In the genomic region with DNA sequence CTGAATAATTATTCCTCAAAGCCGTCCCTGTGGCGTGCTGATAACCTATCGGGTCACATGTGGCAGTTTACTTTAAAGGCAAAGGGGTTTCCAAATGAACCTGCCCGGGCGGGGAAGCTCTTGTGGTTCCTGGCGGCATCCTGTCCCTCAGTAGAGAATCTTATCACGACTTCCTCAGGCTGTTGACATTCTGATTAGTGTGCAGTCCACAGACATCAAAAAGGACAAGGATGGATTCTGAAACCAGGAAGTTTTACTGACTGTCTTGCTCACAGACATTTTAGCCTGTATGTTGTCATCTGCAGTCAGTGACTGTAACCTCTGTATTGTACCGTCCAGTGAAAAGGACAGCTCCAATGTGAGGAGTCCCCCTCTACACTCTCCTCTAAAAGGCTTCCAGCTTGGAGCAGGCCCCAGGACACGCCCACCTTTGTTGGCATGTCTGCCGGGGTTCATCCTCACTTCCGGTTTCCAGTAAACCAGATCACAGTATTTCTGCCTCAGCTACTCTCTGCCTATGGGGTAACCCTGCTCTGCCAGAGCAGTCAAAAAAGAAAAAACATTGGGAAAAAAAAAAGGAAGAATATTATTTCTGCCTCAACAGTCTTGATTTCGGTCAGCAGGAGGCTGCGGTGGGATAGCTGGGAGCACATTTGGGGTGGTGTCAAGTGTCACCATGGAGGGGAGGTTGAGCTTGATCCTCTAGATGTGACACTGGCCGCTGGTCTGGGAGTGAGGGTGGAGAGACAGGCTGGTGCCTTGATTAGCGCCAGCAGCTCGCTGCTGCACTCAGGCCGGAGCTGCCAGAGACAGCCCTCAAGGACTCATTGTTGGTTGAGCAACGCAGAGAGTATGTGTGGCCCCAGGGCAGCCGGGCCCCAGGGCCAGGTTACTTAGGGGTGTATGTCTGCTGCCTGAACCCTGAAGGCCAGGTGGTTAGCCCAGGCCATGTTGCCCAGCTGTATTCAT, we compare ENCODE assay signal across 3 cellular contexts.
TF ChIP-seq lines count a peak whose summit lies in the region.

No MANE protein-coding gene starts in this region.

TF ChIP-seq in A549, 52 proteins besides CTCF, POLR2A, EP300 and RAD21:
- no peak for TF ChIP-seq PHF8 (IDR thresholded peaks at IDR 0.05; ENCODE audit: borderline replicate concordance, low read depth)
- TF ChIP-seq FOSL2 (IDR thresholded peaks at IDR 0.05) = no peak
- TF ChIP-seq FOSL2 (CRISPR knock-in tag; IDR thresholded peaks at IDR 0.05) = no peak
- no peak for TF ChIP-seq KDM1A (IDR thresholded peaks at IDR 0.05; ENCODE audit: low read depth)
TF ChIP-seq in A549: peak in this region for 0.

TF ChIP-seq in HepG2, 621 proteins besides CTCF, POLR2A, EP300 and RAD21 (continues in another document):
- TF ChIP-seq MEF2D (CRISPR knock-in tag; IDR thresholded peaks at IDR 0.05) (0 out of 2 replicates have a peak, but pooled peaks have one; percentile 29), ZNF253 (CRISPR knock-in tag; IDR thresholded peaks at IDR 0.05; ENCODE audit: borderline replicate concordance) (no peak), SAP130 (CRISPR knock-in tag; IDR thresholded peaks at IDR 0.05; ENCODE audit: low read depth) (peak; percentile 71), GATAD2A (CRISPR knock-in tag; IDR thresholded peaks at IDR 0.05) (peak; percentile 50), ZNF790 (CRISPR knock-in tag; IDR thresholded peaks at IDR 0.05; ENCODE audit: borderline replicate concordance) (no peak), ZNF552 (CRISPR knock-in tag; IDR thresholded peaks at IDR 0.05; ENCODE audit: borderline replicate concordance) (peak; percentile 51; the same call in 1 of the 2 replicates), PITX1 (CRISPR knock-in tag; IDR thresholded peaks at IDR 0.05) (peak; percentile 51), EEA1 (CRISPR knock-in tag; IDR thresholded peaks at IDR 0.05; ENCODE audit: borderline replicate concordance) (no peak), ZIK1 (CRISPR knock-in tag; IDR thresholded peaks at IDR 0.05; ENCODE audit: borderline replicate concordance, low read depth) (no peak; the same call in 1 of the 2 replicates), ZFP62 (CRISPR knock-in tag; IDR thresholded peaks at IDR 0.05) (no peak), MYC (CRISPR knock-in tag; IDR thresholded peaks at IDR 0.05; ENCODE audit: borderline replicate concordance) (peak; percentile 33), ZNF644 (CRISPR knock-in tag; IDR thresholded peaks at IDR 0.05; ENCODE audit: low read depth) (no peak; the same call in 1 of the 2 replicates), ZNF501 (CRISPR knock-in tag; IDR thresholded peaks at IDR 0.05) (0 out of 2 replicates have a peak, but pooled peaks have one; percentile 14)
- TF ChIP-seq, protein P1, sequence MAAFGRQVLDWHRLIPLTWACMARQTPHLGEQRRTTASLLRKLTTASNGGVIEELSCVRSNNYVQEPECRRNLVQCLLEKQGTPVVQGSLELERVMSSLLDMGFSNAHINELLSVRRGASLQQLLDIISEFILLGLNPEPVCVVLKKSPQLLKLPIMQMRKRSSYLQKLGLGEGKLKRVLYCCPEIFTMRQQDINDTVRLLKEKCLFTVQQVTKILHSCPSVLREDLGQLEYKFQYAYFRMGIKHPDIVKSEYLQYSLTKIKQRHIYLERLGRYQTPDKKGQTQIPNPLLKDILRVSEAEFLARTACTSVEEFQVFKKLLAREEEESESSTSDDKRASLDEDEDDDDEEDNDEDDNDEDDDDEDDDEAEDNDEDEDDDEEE (CRISPR knock-in tag; IDR thresholded peaks at IDR 0.05) = no peak
- TF ChIP-seq, protein P2, sequence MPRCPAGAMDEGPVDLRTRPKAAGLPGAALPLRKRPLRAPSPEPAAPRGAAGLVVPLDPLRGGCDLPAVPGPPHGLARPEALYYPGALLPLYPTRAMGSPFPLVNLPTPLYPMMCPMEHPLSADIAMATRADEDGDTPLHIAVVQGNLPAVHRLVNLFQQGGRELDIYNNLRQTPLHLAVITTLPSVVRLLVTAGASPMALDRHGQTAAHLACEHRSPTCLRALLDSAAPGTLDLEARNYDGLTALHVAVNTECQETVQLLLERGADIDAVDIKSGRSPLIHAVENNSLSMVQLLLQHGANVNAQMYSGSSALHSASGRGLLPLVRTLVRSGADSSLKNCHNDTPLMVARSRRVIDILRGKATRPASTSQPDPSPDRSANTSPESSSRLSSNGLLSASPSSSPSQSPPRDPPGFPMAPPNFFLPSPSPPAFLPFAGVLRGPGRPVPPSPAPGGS (CRISPR knock-in tag; IDR thresholded peaks at IDR 0.05) = 0 out of 2 replicates have a peak, but pooled peaks have one; percentile 15
- TF ChIP-seq, protein P3, sequence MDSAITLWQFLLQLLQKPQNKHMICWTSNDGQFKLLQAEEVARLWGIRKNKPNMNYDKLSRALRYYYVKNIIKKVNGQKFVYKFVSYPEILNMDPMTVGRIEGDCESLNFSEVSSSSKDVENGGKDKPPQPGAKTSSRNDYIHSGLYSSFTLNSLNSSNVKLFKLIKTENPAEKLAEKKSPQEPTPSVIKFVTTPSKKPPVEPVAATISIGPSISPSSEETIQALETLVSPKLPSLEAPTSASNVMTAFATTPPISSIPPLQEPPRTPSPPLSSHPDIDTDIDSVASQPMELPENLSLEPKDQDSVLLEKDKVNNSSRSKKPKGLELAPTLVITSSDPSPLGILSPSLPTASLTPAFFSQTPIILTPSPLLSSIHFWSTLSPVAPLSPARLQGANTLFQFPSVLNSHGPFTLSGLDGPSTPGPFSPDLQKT (CRISPR knock-in tag; IDR thresholded peaks at IDR 0.05; ENCODE audit: borderline replicate concordance) = no peak
- TF ChIP-seq, protein P4, sequence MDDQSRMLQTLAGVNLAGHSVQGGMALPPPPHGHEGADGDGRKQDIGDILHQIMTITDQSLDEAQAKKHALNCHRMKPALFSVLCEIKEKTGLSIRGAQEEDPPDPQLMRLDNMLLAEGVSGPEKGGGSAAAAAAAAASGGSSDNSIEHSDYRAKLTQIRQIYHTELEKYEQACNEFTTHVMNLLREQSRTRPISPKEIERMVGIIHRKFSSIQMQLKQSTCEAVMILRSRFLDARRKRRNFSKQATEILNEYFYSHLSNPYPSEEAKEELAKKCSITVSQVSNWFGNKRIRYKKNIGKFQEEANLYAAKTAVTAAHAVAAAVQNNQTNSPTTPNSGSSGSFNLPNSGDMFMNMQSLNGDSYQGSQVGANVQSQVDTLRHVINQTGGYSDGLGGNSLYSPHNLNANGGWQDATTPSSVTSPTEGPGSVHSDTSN (CRISPR knock-in tag; IDR thresholded peaks at IDR 0.05; ENCODE audit: borderline replicate concordance) = no peak
- TF ChIP-seq, protein P5, sequence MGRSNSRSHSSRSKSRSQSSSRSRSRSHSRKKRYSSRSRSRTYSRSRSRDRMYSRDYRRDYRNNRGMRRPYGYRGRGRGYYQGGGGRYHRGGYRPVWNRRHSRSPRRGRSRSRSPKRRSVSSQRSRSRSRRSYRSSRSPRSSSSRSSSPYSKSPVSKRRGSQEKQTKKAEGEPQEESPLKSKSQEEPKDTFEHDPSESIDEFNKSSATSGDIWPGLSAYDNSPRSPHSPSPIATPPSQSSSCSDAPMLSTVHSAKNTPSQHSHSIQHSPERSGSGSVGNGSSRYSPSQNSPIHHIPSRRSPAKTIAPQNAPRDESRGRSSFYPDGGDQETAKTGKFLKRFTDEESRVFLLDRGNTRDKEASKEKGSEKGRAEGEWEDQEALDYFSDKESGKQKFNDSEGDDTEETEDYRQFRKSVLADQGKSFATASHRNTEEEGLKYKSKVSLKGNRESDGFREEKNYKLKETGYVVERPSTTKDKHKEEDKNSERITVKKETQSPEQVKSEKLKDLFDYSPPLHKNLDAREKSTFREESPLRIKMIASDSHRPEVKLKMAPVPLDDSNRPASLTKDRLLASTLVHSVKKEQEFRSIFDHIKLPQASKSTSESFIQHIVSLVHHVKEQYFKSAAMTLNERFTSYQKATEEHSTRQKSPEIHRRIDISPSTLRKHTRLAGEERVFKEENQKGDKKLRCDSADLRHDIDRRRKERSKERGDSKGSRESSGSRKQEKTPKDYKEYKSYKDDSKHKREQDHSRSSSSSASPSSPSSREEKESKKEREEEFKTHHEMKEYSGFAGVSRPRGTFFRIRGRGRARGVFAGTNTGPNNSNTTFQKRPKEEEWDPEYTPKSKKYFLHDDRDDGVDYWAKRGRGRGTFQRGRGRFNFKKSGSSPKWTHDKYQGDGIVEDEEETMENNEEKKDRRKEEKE (IDR thresholded peaks at IDR 0.05) = no peak

TF ChIP-seq in SK-N-SH, 30 proteins besides CTCF, POLR2A, EP300 and RAD21:
- TF ChIP-seq TAF1 (IDR thresholded peaks at IDR 0.05; ENCODE audit: borderline replicate concordance, low read depth, low read length) = no peak
- no peak for TF ChIP-seq FOSL2 (IDR thresholded peaks at IDR 0.05; ENCODE audit: borderline replicate concordance, low read depth)
- TF ChIP-seq EZH2phosphoT487 (IDR thresholded peaks at IDR 0.05; ENCODE audit: borderline replicate concordance, low read depth) = no peak
- no peak for TF ChIP-seq NRF1 (IDR thresholded peaks at IDR 0.05; ENCODE audit: low read depth, low read length)
- TF ChIP-seq, protein P6, sequence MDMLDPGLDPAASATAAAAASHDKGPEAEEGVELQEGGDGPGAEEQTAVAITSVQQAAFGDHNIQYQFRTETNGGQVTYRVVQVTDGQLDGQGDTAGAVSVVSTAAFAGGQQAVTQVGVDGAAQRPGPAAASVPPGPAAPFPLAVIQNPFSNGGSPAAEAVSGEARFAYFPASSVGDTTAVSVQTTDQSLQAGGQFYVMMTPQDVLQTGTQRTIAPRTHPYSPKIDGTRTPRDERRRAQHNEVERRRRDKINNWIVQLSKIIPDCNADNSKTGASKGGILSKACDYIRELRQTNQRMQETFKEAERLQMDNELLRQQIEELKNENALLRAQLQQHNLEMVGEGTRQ (IDR thresholded peaks at IDR 0.05; ENCODE audit: borderline replicate concordance, low read depth, low read length) = no peak
TF ChIP-seq in SK-N-SH: peak in this region for 0.
